In genomic region chr9:128102861-128103588, GRCh38 we compare ENCODE assay signal across 9 cellular contexts. TPM values are rescaled to one million over a fixed set of nuclear protein-coding genes. Genes with fewer than 3 reads are reported as not detected.
DNase-seq lines count a peak whose midpoint lies in the region; ATAC-seq and TF ChIP-seq lines count a peak whose summit lies in the region.
"Had no signal": no experiment of that assay in that cellular context is flagged by ENCODE, and none has a peak within 500 bp of the region (broad histone marks: within the 10 kb centered on the region; RNA-seq: fewer than 3 reads in every experiment).

No MANE protein-coding gene starts in this region.

- no peak overlapping the region for H3K9ac ChIP-seq in MM.1S (ENCODE audit: low read length)
- H3K9ac ChIP-seq: KMS-11 had no signal

- H3K4me3 ChIP-seq in left ventricle myocardium inferior (no peak overlapping the region), MM.1S (ENCODE audit: low read length) (no peak overlapping the region)

- H3K4me3 Mint-ChIP-seq in activated T-helper 2 cell treated with anti-CD3 and anti-CD28 coated beads, Interferon-gamma antibody, Interleukin-2, Interleukin-4, amounts not matched to agents 10 μg/mL and 5 μg/mL and 100 μg/mL, durations not matched to agents 14 hours and 24 hours and 36 hours (ENCODE audit: low read depth), result no peak overlapping the region
- H3K4me3 Mint-ChIP-seq in memory B cell (no peak overlapping the region), type B pancreatic cell (peak overlapping the region; percentile 25)

- no peaks in the 10 kb centered on the region for H3K27me3 ChIP-seq in left ventricle myocardium inferior (ENCODE audit: low read depth)
- H3K27me3 ChIP-seq in MM.1S (replicated peaks; ENCODE audit: insufficient read depth, low read length), result no peaks in the 10 kb centered on the region

- H3K9me3 ChIP-seq in left ventricle myocardium inferior (replicated peaks) (no peaks in the 10 kb centered on the region), MM.1S (replicated peaks; ENCODE audit: insufficient read depth, low read length) (no peaks in the 10 kb centered on the region)

- peaks cover 54% of the 10 kb centered on the region for H3K36me3 Mint-ChIP-seq in activated T-helper 2 cell treated with anti-CD3 and anti-CD28 coated beads, Interferon-gamma antibody, Interleukin-2, Interleukin-4, amounts not matched to agents 10 μg/mL and 5 μg/mL and 100 μg/mL, durations not matched to agents 14 hours and 24 hours and 36 hours (ENCODE audit: low read depth)
- H3K36me3 Mint-ChIP-seq in memory B cell, result peaks cover 21% of the 10 kb centered on the region
- peaks cover 17% of the 10 kb centered on the region for H3K36me3 Mint-ChIP-seq in type B pancreatic cell

- no peak overlapping the region for H3K4me2 ChIP-seq in MM.1S (ENCODE audit: low read depth, low read length)
- H3K4me2 ChIP-seq: KMS-11 had no signal

- peaks cover 27% of the 10 kb centered on the region for H3K4me1 Mint-ChIP-seq in activated T-helper 2 cell treated with anti-CD3 and anti-CD28 coated beads, Interferon-gamma antibody, Interleukin-2, Interleukin-4, amounts not matched to agents 10 μg/mL and 5 μg/mL and 100 μg/mL, durations not matched to agents 14 hours and 24 hours and 36 hours (ENCODE audit: low read depth)
- H3K4me1 Mint-ChIP-seq in memory B cell, result no peaks in the 10 kb centered on the region
- peaks cover 23% of the 10 kb centered on the region for H3K4me1 Mint-ChIP-seq in type B pancreatic cell (ENCODE audit: unreplicated experiment)

- peak overlapping the region; percentile 42 for H3K27ac Mint-ChIP-seq in activated T-helper 2 cell treated with anti-CD3 and anti-CD28 coated beads, Interferon-gamma antibody, Interleukin-2, Interleukin-4, amounts not matched to agents 10 μg/mL and 5 μg/mL and 100 μg/mL, durations not matched to agents 14 hours and 24 hours and 36 hours
- H3K27ac Mint-ChIP-seq in memory B cell, result peak overlapping the region; percentile 6
- peak overlapping the region; percentile 83 for H3K27ac Mint-ChIP-seq in type B pancreatic cell

- peaks cover 6% of the 10 kb centered on the region; the same call in 1 of the 2 replicates for H3F3A ChIP-seq in MM.1S (ENCODE audit: insufficient read depth, low read length)

- peak; percentile 54 for DNase-seq in Right ventricle myocardium superior
- DNase-seq in left ventricle myocardium inferior, result no peak
- no peak for DNase-seq in activated T-helper 2 cell treated with anti-CD3 and anti-CD28 coated beads, Interferon-gamma antibody, Interleukin-2, Interleukin-4, amounts not matched to agents 10 μg/mL and 5 μg/mL and 100 μg/mL, durations not matched to agents 14 hours and 24 hours and 36 hours (ENCODE audit: low spot score)
- DNase-seq in memory B cell (ENCODE audit: low spot score in 2 of 2), result no peak
- DNase-seq in type B pancreatic cell (ENCODE audit: extremely low spot score, unreplicated experiment), result no peak
- DNase-seq in MM.1S, result no peak
- DNase-seq in GF-D8 (lab: John Stamatoyannopoulos, UW), result no peak

- no peaks in the 10 kb centered on the region for H3K9me2 ChIP-seq in MM.1S (replicated peaks; ENCODE audit: insufficient read depth, low read length)

- peaks cover 20% of the 10 kb centered on the region for H4K20me1 ChIP-seq in MM.1S (ENCODE audit: insufficient read depth, low read length)

- ATAC-seq in Right ventricle myocardium superior (ENCODE audit: poor library complexity), result no peak
- no peak for ATAC-seq in memory B cell (ENCODE audit: low read depth)
- ATAC-seq in GM19452 (IDR thresholded peaks at IDR 0.05; ENCODE audit: unreplicated experiment), result no peak

- H2AFZ ChIP-seq in MM.1S (ENCODE audit: low read length), result no peak overlapping the region

- H3K27me3 Mint-ChIP-seq in activated T-helper 2 cell treated with anti-CD3 and anti-CD28 coated beads, Interferon-gamma antibody, Interleukin-2, Interleukin-4, amounts not matched to agents 10 μg/mL and 5 μg/mL and 100 μg/mL, durations not matched to agents 14 hours and 24 hours and 36 hours (ENCODE audit: low read depth), result no peaks in the 10 kb centered on the region
- H3K27me3 Mint-ChIP-seq in memory B cell (no peaks in the 10 kb centered on the region), type B pancreatic cell (no peaks in the 10 kb centered on the region)

- H3K79me2 ChIP-seq in MM.1S (ENCODE audit: low read length), result peaks cover 71% of the 10 kb centered on the region

- H3K36me3 ChIP-seq in left ventricle myocardium inferior, result peaks cover 69% of the 10 kb centered on the region
- H3K36me3 ChIP-seq in MM.1S (replicated peaks; ENCODE audit: insufficient read depth, low read length), result peaks cover 10% of the 10 kb centered on the region

- H3K9me3 Mint-ChIP-seq in activated T-helper 2 cell treated with anti-CD3 and anti-CD28 coated beads, Interferon-gamma antibody, Interleukin-2, Interleukin-4, amounts not matched to agents 10 μg/mL and 5 μg/mL and 100 μg/mL, durations not matched to agents 14 hours and 24 hours and 36 hours, result no peaks in the 10 kb centered on the region
- H3K9me3 Mint-ChIP-seq in memory B cell (no peaks in the 10 kb centered on the region), type B pancreatic cell (no peaks in the 10 kb centered on the region)

- H3K4me1 ChIP-seq in left ventricle myocardium inferior (peaks cover 59% of the 10 kb centered on the region), MM.1S (ENCODE audit: low read length) (no peaks in the 10 kb centered on the region)

- intact Hi-C loops in Right ventricle myocardium superior (cut with DNase I) (no loop called here), left ventricle myocardium inferior (cut with micrococcal nuclease) (no loop called here)
- intact Hi-C loops in activated T-helper 2 cell treated with anti-CD3 and anti-CD28 coated beads, Interferon-gamma antibody, Interleukin-2, Interleukin-4, amounts not matched to agents 10 μg/mL and 5 μg/mL and 100 μg/mL, durations not matched to agents 14 hours and 24 hours and 36 hours (cut with micrococcal nuclease), result no loop called here

- TF ChIP-seq CTCF in left ventricle myocardium inferior (IDR thresholded peaks at IDR 0.05; ENCODE audit: borderline replicate concordance), result no peak
- no peak for TF ChIP-seq CTCF in type B pancreatic cell (conservative IDR thresholded peaks at IDR 0.05)
- no peak for TF ChIP-seq CTCF in MM.1S (IDR thresholded peaks at IDR 0.05; ENCODE audit: low read length)

- H3K27ac ChIP-seq in left ventricle myocardium inferior (replicated peaks), result no peak overlapping the region
- H3K27ac ChIP-seq in MM.1S (ENCODE audit: low read length), result no peak overlapping the region
- H3K27ac ChIP-seq: KMS-11 had no signal

RNA-seq across cellular contexts. Expression of gene PTGES2, which starts 24.5 kb away (rescaled TPM):
- total RNA-seq in Right ventricle myocardium superior (155 TPM), left ventricle myocardium inferior (141 TPM), type B pancreatic cell (ENCODE audit: low replicate concordance) (67.2 and 85.0 TPM in 2 replicates)
- 67.8 and 77.6 TPM in 2 replicates for total RNA-seq in activated T-helper 2 cell treated with anti-CD3 and anti-CD28 coated beads, Interferon-gamma antibody, Interleukin-2, Interleukin-4, amounts not matched to agents 10 μg/mL and 5 μg/mL and 100 μg/mL, durations not matched to agents 14 hours and 24 hours and 36 hours

RNA-seq across cellular contexts. Expression of gene SLC25A25, which starts 35.0 kb away (rescaled TPM):
- total RNA-seq in Right ventricle myocardium superior, result 5.0 TPM
- 5.4 TPM for total RNA-seq in left ventricle myocardium inferior
- 11.3 and 11.9 TPM in 2 replicates for total RNA-seq in activated T-helper 2 cell treated with anti-CD3 and anti-CD28 coated beads, Interferon-gamma antibody, Interleukin-2, Interleukin-4, amounts not matched to agents 10 μg/mL and 5 μg/mL and 100 μg/mL, durations not matched to agents 14 hours and 24 hours and 36 hours
- 19.1 and 39.0 TPM in 2 replicates for total RNA-seq in type B pancreatic cell (ENCODE audit: low replicate concordance)

RNA-seq across cellular contexts. Expression of gene NAIF1, which starts 35.9 kb away (rescaled TPM):
- 4.5 TPM for total RNA-seq in Right ventricle myocardium superior
- 7.9 TPM for total RNA-seq in left ventricle myocardium inferior
- 10.2 and 10.5 TPM in 2 replicates for total RNA-seq in activated T-helper 2 cell treated with anti-CD3 and anti-CD28 coated beads, Interferon-gamma antibody, Interleukin-2, Interleukin-4, amounts not matched to agents 10 μg/mL and 5 μg/mL and 100 μg/mL, durations not matched to agents 14 hours and 24 hours and 36 hours
- 6.7 and 10.3 TPM in 2 replicates for total RNA-seq in type B pancreatic cell (ENCODE audit: low replicate concordance)

RNA-seq across cellular contexts. Expression of gene LCN2, which starts 46.2 kb away (rescaled TPM):
- not detected for total RNA-seq in Right ventricle myocardium superior
- total RNA-seq in left ventricle myocardium inferior, result not detected
- total RNA-seq in activated T-helper 2 cell treated with anti-CD3 and anti-CD28 coated beads, Interferon-gamma antibody, Interleukin-2, Interleukin-4, amounts not matched to agents 10 μg/mL and 5 μg/mL and 100 μg/mL, durations not matched to agents 14 hours and 24 hours and 36 hours, result not detected in 2 replicates
- 10.7 and 12.4 TPM in 2 replicates for total RNA-seq in type B pancreatic cell (ENCODE audit: low replicate concordance)

RNA-seq across cellular contexts. Expression of gene BBLN, which starts 57.0 kb away (rescaled TPM):
- total RNA-seq in Right ventricle myocardium superior, result 31.3 TPM
- 52.5 TPM for total RNA-seq in left ventricle myocardium inferior
- total RNA-seq in activated T-helper 2 cell treated with anti-CD3 and anti-CD28 coated beads, Interferon-gamma antibody, Interleukin-2, Interleukin-4, amounts not matched to agents 10 μg/mL and 5 μg/mL and 100 μg/mL, durations not matched to agents 14 hours and 24 hours and 36 hours, result 93.8 and 103 TPM in 2 replicates
- total RNA-seq in type B pancreatic cell (ENCODE audit: low replicate concordance), result 108 and 150 TPM in 2 replicates

Comparison
In these comparisons a context has a peak if more than half of its experiments do, and no peak if none do; other contexts are left out.
1. H3K27ac Mint-ChIP-seq: peak in every context shown above with its lines; median percentile 83 in type B pancreatic cell; 42 in activated T-helper 2 cell treated with anti-CD3 and anti-CD28 coated beads, Interferon-gamma antibody, Interleukin-2, Interleukin-4, amounts not matched to agents 10 μg/mL and 5 μg/mL and 100 μg/mL, durations not matched to agents 14 hours and 24 hours and 36 hours; 6 in memory B cell.